8 cellular contexts compared by ENCODE assay signal in the genomic region with DNA sequence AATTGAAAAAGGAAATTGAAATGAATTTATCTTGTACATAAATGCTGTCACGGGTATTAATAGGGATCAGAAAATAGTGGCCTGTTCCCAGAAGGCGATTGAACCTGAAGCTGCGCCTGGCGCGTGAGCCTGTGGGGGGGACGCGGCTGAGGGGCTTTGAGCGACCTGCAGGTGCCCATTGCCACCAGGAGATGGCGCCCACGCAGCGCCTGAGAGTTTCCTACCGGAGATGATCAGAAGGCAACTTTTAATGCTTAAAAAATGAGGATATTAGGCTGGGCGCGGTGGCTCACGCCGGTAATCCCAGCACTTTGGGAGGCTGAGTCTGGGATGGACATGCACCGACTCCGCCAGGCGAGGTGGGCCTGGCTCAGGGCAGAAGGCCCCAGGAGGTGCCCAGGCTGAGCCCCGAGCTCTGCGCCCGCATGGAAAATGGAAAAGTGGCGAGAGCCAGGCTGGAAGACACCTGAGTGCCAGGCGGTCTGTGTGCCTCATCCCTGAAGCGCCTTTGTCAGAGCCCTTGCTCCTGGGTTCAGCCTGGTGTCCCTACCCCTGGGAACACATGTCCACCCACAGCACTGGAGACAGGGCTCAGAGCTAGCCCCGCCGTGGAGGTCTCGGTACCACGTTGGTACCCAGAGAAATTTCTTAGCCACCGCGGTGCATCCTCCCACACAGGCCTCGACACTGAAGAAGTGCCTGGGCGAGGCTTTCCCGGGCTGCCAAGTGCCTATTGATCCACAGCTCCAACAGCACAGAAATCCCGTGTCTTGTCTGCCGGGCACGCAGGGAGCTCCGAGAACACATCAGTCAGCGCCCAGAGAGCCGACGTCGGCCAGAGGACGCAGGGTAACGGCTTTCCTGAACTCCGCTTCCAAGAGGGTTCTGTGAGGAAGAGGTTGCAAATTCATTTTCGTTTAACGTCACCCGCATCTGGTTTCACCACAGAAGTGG.
DNase-seq lines count a peak whose midpoint lies in the region; TF ChIP-seq lines count a peak whose summit lies in the region.

No MANE protein-coding gene starts in this region.

- peaks cover 3% of the 10 kb centered on the region for H3K27me3 Mint-ChIP-seq in neural progenitor cell (ENCODE audit: insufficient read depth, low read depth)

- H3K27ac ChIP-seq in OCI-LY1 (ENCODE audit: low read depth, low read length, poor library complexity, severe bottlenecking) (no peak overlapping the region), neural progenitor cell (no peak overlapping the region), tibial nerve (no peak overlapping the region)

- H4K20me1 ChIP-seq in OCI-LY1 (ENCODE audit: insufficient read depth, low read length) (no peaks in the 10 kb centered on the region), neural progenitor cell (ENCODE audit: low read depth) (peaks cover 26% of the 10 kb centered on the region)

- H3K4me1 ChIP-seq in OCI-LY1 (ENCODE audit: insufficient read depth, low read length, severe bottlenecking) (no peaks in the 10 kb centered on the region), neural progenitor cell (no peaks in the 10 kb centered on the region), tibial nerve (peaks cover 0 to 11% (median 0%) of the 10 kb centered on the region in 4 donors)

- H3K4me3 ChIP-seq in AG10803 (ENCODE audit: low read length) (no peak overlapping the region), OCI-LY1 (ENCODE audit: low read depth, low read length, poor library complexity, severe bottlenecking) (no peak overlapping the region), fibroblast of mammary gland (ENCODE audit: control insufficient read depth, low read depth, low read length) (no peak overlapping the region), neural progenitor cell (no peak overlapping the region), tibial nerve (no peak overlapping the region)

- no peaks in the 10 kb centered on the region for H3K27me3 ChIP-seq in OCI-LY1 (ENCODE audit: insufficient read depth, low read length)
- H3K27me3 ChIP-seq in neural progenitor cell = no peaks in the 10 kb centered on the region
- no peaks in the 10 kb centered on the region for H3K27me3 ChIP-seq in tibial nerve

- DNase-seq in AG10803 (ENCODE audit: low read depth) = peak; percentile 52
- peak; percentile 91 for DNase-seq in GM20000 (ENCODE audit: low spot score)
- peak; percentile 62 for DNase-seq in activated T-cell treated with anti-CD3 and anti-CD28 coated beads, Interleukin-2, amount 50 U/mL, for 1 hour
- DNase-seq in fibroblast of mammary gland (ENCODE audit: low read depth) = peak; percentile 54
- DNase-seq in neural progenitor cell (ENCODE audit: low spot score) = peak; percentile 82
- DNase-seq in tibial nerve (ENCODE audit: low spot score in 2 of 2) = peak in 1 of 2 donors; percentile 32
- no peak for DNase-seq in NCI-H2081 treated with DMSO at 0.1 percent for 48 hours (lab: John Stamatoyannopoulos, UW)

- peak overlapping the region; percentile 70 for H3K4me3 Mint-ChIP-seq in neural progenitor cell

- TF ChIP-seq POLR2A in tibial nerve (IDR thresholded peaks at IDR 0.05) = no peak

- peaks cover 2% of the 10 kb centered on the region for H3K9me3 Mint-ChIP-seq in neural progenitor cell

- no peak overlapping the region for H3K27ac Mint-ChIP-seq in neural progenitor cell

- H3K4me1 Mint-ChIP-seq in neural progenitor cell = peaks cover 3% of the 10 kb centered on the region

- H3K9ac ChIP-seq in OCI-LY1 (ENCODE audit: low read length) (no peak overlapping the region), neural progenitor cell (no peak overlapping the region)

- no peaks in the 10 kb centered on the region for H3K9me3 ChIP-seq in OCI-LY1 (ENCODE audit: low read length)
- no peaks in the 10 kb centered on the region for H3K9me3 ChIP-seq in neural progenitor cell (ENCODE audit: low read depth)
- no peaks in the 10 kb centered on the region for H3K9me3 ChIP-seq in tibial nerve

- H3K36me3 ChIP-seq in OCI-LY1 (ENCODE audit: insufficient read depth, low read length) = no peaks in the 10 kb centered on the region
- H3K36me3 ChIP-seq in neural progenitor cell = no peaks in the 10 kb centered on the region
- peaks cover 0 to 56% (median 0%) of the 10 kb centered on the region in 3 donors for H3K36me3 ChIP-seq in tibial nerve

- H3F3A ChIP-seq in OCI-LY1 (ENCODE audit: insufficient read depth, low read length) = no peaks in the 10 kb centered on the region
- no peaks in the 10 kb centered on the region for H3F3A ChIP-seq in neural progenitor cell (ENCODE audit: low read depth)

- no peak for TF ChIP-seq EP300 in tibial nerve (IDR thresholded peaks at IDR 0.05)

- TF ChIP-seq CTCF in AG10803 (conservative IDR thresholded peaks at IDR 0.05; ENCODE audit: low read length) = peak; percentile 92
- TF ChIP-seq CTCF in GM20000 (IDR thresholded peaks at IDR 0.05; ENCODE audit: extremely low read depth, missing control alignments) = peak; percentile 87
- TF ChIP-seq CTCF in OCI-LY1 (IDR thresholded peaks at IDR 0.05; ENCODE audit: low read length) = peak; percentile 83
- TF ChIP-seq CTCF in fibroblast of mammary gland (conservative IDR thresholded peaks at IDR 0.05; ENCODE audit: control insufficient read depth, insufficient read depth, low read depth, low read length) = peak; percentile 86
- TF ChIP-seq CTCF in neural progenitor cell (IDR thresholded peaks at IDR 0.05) = peak; percentile 98
- peak; percentile 82 to 94 (median 87) for TF ChIP-seq CTCF in tibial nerve (IDR thresholded peaks at IDR 0.05)

- H2AFZ ChIP-seq in OCI-LY1 (ENCODE audit: low read length) (no peak overlapping the region), neural progenitor cell (replicated peaks) (no peak overlapping the region)

- WGBS in tibial nerve, 2 donors = 61 to 63% methylated on average over 41 to 45 of the region's 48 CpGs

- peaks cover 4% of the 10 kb centered on the region for H3K36me3 Mint-ChIP-seq in neural progenitor cell

- H3K4me2 ChIP-seq in OCI-LY1 (ENCODE audit: low read length) = no peak overlapping the region
- H3K4me2 ChIP-seq in neural progenitor cell = no peak overlapping the region

- H3K9me2 ChIP-seq in OCI-LY1 (ENCODE audit: low read depth, low read length) = no peaks in the 10 kb centered on the region

- H3K79me2 ChIP-seq in OCI-LY1 (ENCODE audit: insufficient read depth, low read length) = no peaks in the 10 kb centered on the region
- H3K79me2 ChIP-seq in neural progenitor cell (ENCODE audit: low read depth) = no peaks in the 10 kb centered on the region
